ENCODE assay signal across 6 cellular contexts in the genomic region with DNA sequence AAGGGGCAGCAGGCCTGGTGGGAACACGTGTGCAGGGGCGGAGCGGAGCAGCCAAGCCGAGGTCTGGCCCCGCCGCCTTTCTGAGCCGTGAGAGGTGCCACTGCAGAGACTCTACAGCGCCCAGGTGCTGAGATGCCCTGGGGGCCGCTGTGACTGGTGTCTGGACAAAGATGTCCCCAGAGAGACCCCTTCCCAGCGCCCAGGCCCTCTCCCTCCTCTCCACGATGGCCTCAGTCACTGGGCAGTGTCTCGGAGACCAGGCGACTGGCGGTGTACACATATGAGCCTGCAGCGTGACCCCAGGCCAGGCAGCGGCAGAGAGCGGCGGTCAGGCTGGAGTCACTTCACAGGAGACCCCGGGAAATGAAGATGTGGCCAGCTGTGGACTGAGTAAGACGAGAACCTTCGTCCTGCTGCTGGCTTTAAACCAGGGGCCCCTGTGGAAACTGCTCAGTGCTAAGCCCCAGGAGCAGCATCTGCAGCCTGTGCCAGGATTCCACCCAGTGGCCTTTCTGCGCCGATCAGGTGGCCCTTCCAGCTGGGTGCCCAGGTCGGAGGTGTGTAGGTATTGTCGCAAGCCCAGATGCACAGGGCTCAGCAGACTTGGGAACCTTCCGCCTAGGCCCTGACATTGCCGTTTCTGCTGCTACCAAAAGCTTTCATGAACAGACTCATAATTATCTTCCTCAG.
"Had no signal": no experiment of that assay in that cellular context is flagged by ENCODE, and none has a peak within 500 bp of the region (broad histone marks: within the 10 kb centered on the region; RNA-seq: fewer than 3 reads in every experiment).

No MANE protein-coding gene starts in this region.

- H3K9me3 Mint-ChIP-seq: GM23338, H9 had no signal

- DNase-seq: H9, HCEC 1CT, IMR-90, KG1 had no signal

- H3K27ac Mint-ChIP-seq: GM23338, H9 had no signal

- H3K4me3 Mint-ChIP-seq: GM23338, H9 had no signal

- H3K4me1 Mint-ChIP-seq: GM23338 had no signal

- H3K4me3 ChIP-seq: GM23338, K562 had no signal
